ENCODE assay signal across 8 cellular contexts in genomic region chr21:44914176-44914874, GRCh38. TPM values are rescaled to one million over a fixed set of nuclear protein-coding genes. Genes with fewer than 3 reads are reported as not detected.
DNase-seq lines count a peak whose midpoint lies in the region; ATAC-seq and TF ChIP-seq lines count a peak whose summit lies in the region.

No MANE protein-coding gene starts in this region.

- H3K27me3 Mint-ChIP-seq in natural killer cell (ENCODE audit: low read depth in 2 of 2) (no peaks in the 10 kb centered on the region), GM23338 (ENCODE audit: insufficient read depth, low read depth, poor library complexity) (peaks cover 43% of the 10 kb centered on the region)

- no peaks in the 10 kb centered on the region for H3K9me2 ChIP-seq in GM23338 (ENCODE audit: insufficient read depth)

- peak overlapping the region; percentile 92 to 98 for H3K27ac Mint-ChIP-seq in natural killer cell
- no peak overlapping the region for H3K27ac Mint-ChIP-seq in GM23338

- H3K9me3 Mint-ChIP-seq in natural killer cell (no peaks in the 10 kb centered on the region), GM23338 (no peaks in the 10 kb centered on the region; the same call in 2 of the 3 replicates)

- H3K36me3 Mint-ChIP-seq in natural killer cell = no peaks in the 10 kb centered on the region
- H3K36me3 Mint-ChIP-seq in GM23338 (ENCODE audit: low read depth) = no peaks in the 10 kb centered on the region

- H3K79me2 ChIP-seq in GM23338 (replicated peaks; ENCODE audit: insufficient read depth) = no peaks in the 10 kb centered on the region

- DNase-seq in GM13977 (ENCODE audit: low spot score) (peak; percentile 65), KBM-7 (peak; percentile 43), natural killer cell (peak; percentile 75), GM23338 (ENCODE audit: low spot score) (no peak), AG08395 (ENCODE audit: low spot score) (no peak), GM03348 (ENCODE audit: low spot score) (no peak)
- DNase-seq in activated T-cell treated with anti-CD3 and anti-CD28 coated beads, Interleukin-2, amount 50 U/mL, for 1 hour = peak; percentile 57

- no peak overlapping the region for H2AFZ ChIP-seq in GM23338

- no peaks in the 10 kb centered on the region for H3K4me1 ChIP-seq in GM23338 (ENCODE audit: insufficient read depth)

- H3K36me3 ChIP-seq in GM23338 (ENCODE audit: insufficient read depth) = no peaks in the 10 kb centered on the region

- H3K4me3 ChIP-seq in GM23338 = no peak overlapping the region

- no peak overlapping the region for H3K4me2 ChIP-seq in GM23338

- peaks cover 81 to 94% of the 10 kb centered on the region in 2 donors for H3K4me1 Mint-ChIP-seq in natural killer cell
- H3K4me1 Mint-ChIP-seq in GM23338 = no peaks in the 10 kb centered on the region; the same call in 1 of the 3 replicates

- peak; percentile 62 to 85 (median 83) for ATAC-seq in natural killer cell
- ATAC-seq in GM23338 = no peak
- no peak for ATAC-seq in GM19467 (IDR thresholded peaks at IDR 0.05; ENCODE audit: unreplicated experiment)

- intact Hi-C loops in natural killer cell (cut with micrococcal nuclease) = loop anchor here (2.0 to 5.0 kb wide), 3 partner anchors 16 to 112 kb away; partner anchors contain the start of gene UBE2G2

- H3K4me3 Mint-ChIP-seq in natural killer cell (peak overlapping the region; percentile 92), GM23338 (no peak overlapping the region)

- H4K20me1 ChIP-seq in GM23338 (replicated peaks; ENCODE audit: insufficient read depth) = no peaks in the 10 kb centered on the region

- H3F3A ChIP-seq in GM23338 (replicated peaks; ENCODE audit: low read depth) = no peaks in the 10 kb centered on the region

- in situ Hi-C loops in GM13977 (cut with MboI; ENCODE audit: low pct_unique_long_range_greater_than_20kb, low sequenced_read_pairs, unreplicated experiment) (no loop called here), KBM-7 (cut with MboI; ENCODE audit: low pct_unique_long_range_greater_than_20kb, low sequenced_read_pairs) (no loop called here)

- no peak for TF ChIP-seq CTCF in GM13977 (IDR thresholded peaks at IDR 0.05; ENCODE audit: extremely low read depth, insufficient read depth, missing control alignments)
- no peak for TF ChIP-seq CTCF in natural killer cell (IDR thresholded peaks at IDR 0.05)
- no peak for TF ChIP-seq CTCF in GM23338 (conservative IDR thresholded peaks at IDR 0.05; ENCODE audit: low read depth in 2 of 2)

- H3K27ac ChIP-seq in GM23338 (ENCODE audit: low read depth) = no peak overlapping the region

- H3K27me3 ChIP-seq in GM23338 (ENCODE audit: insufficient read depth) = peaks cover 23% of the 10 kb centered on the region

TF ChIP-seq in GM23338, 12 proteins besides CTCF, POLR2A, EP300 and RAD21 (continues in another document):
- TF ChIP-seq NANOG (IDR thresholded peaks at IDR 0.05; ENCODE audit: borderline replicate concordance) (no peak), ZNF114 (CRISPR knock-in tag; IDR thresholded peaks at IDR 0.05) (no peak), ETS1 (IDR thresholded peaks at IDR 0.05) (no peak), POLR2AphosphoS5 (IDR thresholded peaks at IDR 0.05; ENCODE audit: low read depth) (no peak), CREB1 (CRISPR knock-in tag; IDR thresholded peaks at IDR 0.05; ENCODE audit: low read depth) (no peak), ZNF331 (CRISPR knock-in tag; IDR thresholded peaks at IDR 0.05; ENCODE audit: low read depth) (no peak), STAT1 (IDR thresholded peaks at IDR 0.05; ENCODE audit: unreplicated experiment) (no peak), JUNB (IDR thresholded peaks at IDR 0.05; ENCODE audit: unreplicated experiment) (no peak), EZH2 (IDR thresholded peaks at IDR 0.05; ENCODE audit: low read depth, unreplicated experiment) (no peak), EZH2phosphoT487 (IDR thresholded peaks at IDR 0.05; ENCODE audit: unreplicated experiment) (no peak)
- TF ChIP-seq, protein P1, sequence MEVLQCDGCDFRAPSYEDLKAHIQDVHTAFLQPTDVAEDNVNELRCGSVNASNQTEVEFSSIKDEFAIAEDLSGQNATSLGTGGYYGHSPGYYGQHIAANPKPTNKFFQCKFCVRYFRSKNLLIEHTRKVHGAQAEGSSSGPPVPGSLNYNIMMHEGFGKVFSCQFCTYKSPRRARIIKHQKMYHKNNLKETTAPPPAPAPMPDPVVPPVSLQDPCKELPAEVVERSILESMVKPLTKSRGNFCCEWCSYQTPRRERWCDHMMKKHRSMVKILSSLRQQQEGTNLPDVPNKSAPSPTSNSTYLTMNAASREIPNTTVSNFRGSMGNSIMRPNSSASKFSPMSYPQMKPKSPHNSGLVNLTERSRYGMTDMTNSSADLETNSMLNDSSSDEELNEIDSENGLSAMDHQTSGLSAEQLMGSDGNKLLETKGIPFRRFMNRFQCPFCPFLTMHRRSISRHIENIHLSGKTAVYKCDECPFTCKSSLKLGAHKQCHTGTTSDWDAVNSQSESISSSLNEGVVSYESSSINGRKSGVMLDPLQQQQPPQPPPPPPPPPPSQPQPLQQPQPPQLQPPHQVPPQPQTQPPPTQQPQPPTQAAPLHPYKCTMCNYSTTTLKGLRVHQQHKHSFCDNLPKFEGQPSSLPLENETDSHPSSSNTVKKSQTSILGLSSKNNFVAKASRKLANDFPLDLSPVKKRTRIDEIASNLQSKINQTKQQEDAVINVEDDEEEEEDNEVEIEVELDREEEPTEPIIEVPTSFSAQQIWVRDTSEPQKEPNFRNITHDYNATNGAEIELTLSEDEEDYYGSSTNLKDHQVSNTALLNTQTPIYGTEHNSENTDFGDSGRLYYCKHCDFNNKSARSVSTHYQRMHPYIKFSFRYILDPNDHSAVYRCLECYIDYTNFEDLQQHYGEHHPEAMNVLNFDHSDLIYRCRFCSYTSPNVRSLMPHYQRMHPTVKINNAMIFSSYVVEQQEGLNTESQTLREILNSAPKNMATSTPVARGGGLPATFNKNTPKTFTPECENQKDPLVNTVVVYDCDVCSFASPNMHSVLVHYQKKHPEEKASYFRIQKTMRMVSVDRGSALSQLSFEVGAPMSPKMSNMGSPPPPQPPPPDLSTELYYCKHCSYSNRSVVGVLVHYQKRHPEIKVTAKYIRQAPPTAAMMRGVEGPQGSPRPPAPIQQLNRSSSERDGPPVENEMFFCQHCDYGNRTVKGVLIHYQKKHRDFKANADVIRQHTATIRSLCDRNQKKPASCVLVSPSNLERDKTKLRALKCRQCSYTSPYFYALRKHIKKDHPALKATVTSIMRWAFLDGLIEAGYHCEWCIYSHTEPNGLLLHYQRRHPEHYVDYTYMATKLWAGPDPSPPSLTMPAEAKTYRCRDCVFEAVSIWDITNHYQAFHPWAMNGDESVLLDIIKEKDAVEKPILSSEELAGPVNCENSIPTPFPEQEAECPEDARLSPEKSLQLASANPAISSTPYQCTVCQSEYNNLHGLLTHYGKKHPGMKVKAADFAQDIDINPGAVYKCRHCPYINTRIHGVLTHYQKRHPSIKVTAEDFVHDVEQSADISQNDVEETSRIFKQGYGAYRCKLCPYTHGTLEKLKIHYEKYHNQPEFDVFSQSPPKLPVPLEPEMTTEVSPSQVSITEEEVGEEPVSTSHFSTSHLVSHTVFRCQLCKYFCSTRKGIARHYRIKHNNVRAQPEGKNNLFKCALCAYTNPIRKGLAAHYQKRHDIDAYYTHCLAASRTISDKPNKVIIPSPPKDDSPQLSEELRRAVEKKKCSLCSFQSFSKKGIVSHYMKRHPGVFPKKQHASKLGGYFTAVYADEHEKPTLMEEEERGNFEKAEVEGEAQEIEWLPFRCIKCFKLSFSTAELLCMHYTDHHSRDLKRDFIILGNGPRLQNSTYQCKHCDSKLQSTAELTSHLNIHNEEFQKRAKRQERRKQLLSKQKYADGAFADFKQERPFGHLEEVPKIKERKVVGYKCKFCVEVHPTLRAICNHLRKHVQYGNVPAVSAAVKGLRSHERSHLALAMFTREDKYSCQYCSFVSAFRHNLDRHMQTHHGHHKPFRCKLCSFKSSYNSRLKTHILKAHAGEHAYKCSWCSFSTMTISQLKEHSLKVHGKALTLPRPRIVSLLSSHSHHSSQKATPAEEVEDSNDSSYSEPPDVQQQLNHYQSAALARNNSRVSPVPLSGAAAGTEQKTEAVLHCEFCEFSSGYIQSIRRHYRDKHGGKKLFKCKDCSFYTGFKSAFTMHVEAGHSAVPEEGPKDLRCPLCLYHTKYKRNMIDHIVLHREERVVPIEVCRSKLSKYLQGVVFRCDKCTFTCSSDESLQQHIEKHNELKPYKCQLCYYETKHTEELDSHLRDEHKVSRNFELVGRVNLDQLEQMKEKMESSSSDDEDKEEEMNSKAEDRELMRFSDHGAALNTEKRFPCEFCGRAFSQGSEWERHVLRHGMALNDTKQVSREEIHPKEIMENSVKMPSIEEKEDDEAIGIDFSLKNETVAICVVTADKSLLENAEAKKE (CRISPR knock-in tag; IDR thresholded peaks at IDR 0.05) = no peak

RNA-seq across cellular contexts. Expression of gene ITGB2, which starts 6.4 kb away (rescaled TPM):
- 1,000 to 10,000 TPM; 1,223 to 1,393 (median 1,250) TPM for total RNA-seq in natural killer cell
- 0.63 TPM in 1 of 2 replicates, not detected in the other for total RNA-seq in GM23338 (2014; rRNA removed; shearing (Covaris generic))
- polyA plus RNA-seq in GM23338 (2016; fragmentation: Nextera tagmentation; extraction: Ambion mirVana) = 0.40 and 0.44 TPM in 2 replicates

RNA-seq across cellular contexts. Expression of gene SLX9, which starts 25.5 kb away (rescaled TPM):
- total RNA-seq in natural killer cell = 10 to 100 TPM; 12.8 to 22.9 (median 20.0) TPM
- 36.3 and 41.5 TPM in 2 replicates for total RNA-seq in GM23338 (2014; rRNA removed; shearing (Covaris generic))
- polyA plus RNA-seq in GM23338 (2016; fragmentation: Nextera tagmentation; extraction: Ambion mirVana) = 46.9 and 48.0 TPM in 2 replicates

RNA-seq across cellular contexts. Expression of gene PTTG1IP, which starts 40.8 kb away (rescaled TPM):
- 100 to 1,000 TPM in 2 of 3 donors, 10 to 100 TPM in 1; 96.8 to 144 (median 126) TPM for total RNA-seq in natural killer cell
- 168 and 172 TPM in 2 replicates for total RNA-seq in GM23338 (2014; rRNA removed; shearing (Covaris generic))
- polyA plus RNA-seq in GM23338 (2016; fragmentation: Nextera tagmentation; extraction: Ambion mirVana) = 96.0 and 99.9 TPM in 2 replicates

Comparison
In these comparisons a context has a peak if more than half of its experiments do, and no peak if none do; other contexts are left out.
1. DNase-seq: peak in GM13977 (single experiment), KBM-7 (single experiment), activated T-cell treated with anti-CD3 and anti-CD28 coated beads, Interleukin-2, amount 50 U/mL, for 1 hour (single experiment) and natural killer cell (single experiment); none in GM23338 (single experiment), AG08395 (single experiment) and GM03348 (single experiment).
2. ATAC-seq: peak in natural killer cell (3 of 3); none in GM23338 (single experiment) and GM19467 (single experiment).
3. RNA of gene ITGB2, which starts 6.4 kb away (total RNA-seq): 1,223 to 1,393 TPM in natural killer cell; 0.63 TPM in GM23338; every median in the first group is over 100 times any median in the second.